Comparison of ENCODE assay signal across 8 cellular contexts in genomic region chr3:138051946-138052802, GRCh38. TPM values are rescaled to one million over a fixed set of nuclear protein-coding genes. Genes with fewer than 3 reads are reported as not detected.
DNase-seq lines count a peak whose midpoint lies in the region; ATAC-seq and TF ChIP-seq lines count a peak whose summit lies in the region.

No MANE protein-coding gene starts in this region.

- H3K36me3 ChIP-seq in H7 (replicated peaks; ENCODE audit: control insufficient read depth, insufficient read depth, low read length) = no peaks in the 10 kb centered on the region; the same call in 1 of the 2 replicates

- TF ChIP-seq CTCF in RWPE1 (conservative IDR thresholded peaks at IDR 0.05; ENCODE audit: low read depth) = peak; percentile 79

- H3K4me3 ChIP-seq in H7 (ENCODE audit: insufficient read depth, low read depth, low read length) = no peak overlapping the region

- peak; percentile 83 for ATAC-seq in GM19351 (IDR thresholded peaks at IDR 0.05; ENCODE audit: unreplicated experiment)
- ATAC-seq in HG03457 (IDR thresholded peaks at IDR 0.05; ENCODE audit: unreplicated experiment) = peak; percentile 59

- DNase-seq in ELF-1 (ENCODE audit: low read depth, low spot score) (peak; percentile 59), RWPE1 (ENCODE audit: low spot score) (peak; percentile 44), fibroblast of gingiva (ENCODE audit: low read depth) (peak; percentile 21), posterior cingulate gyrus (peak in 6 of 10 donors; percentile 22 to 75 (median 29)), H7 (no peak), NCI-H187 (lab: John Stamatoyannopoulos, UW) (no peak)

- CTCF ChIA-PET in RWPE1 (lab: Yijun Ruan, JAX) = interaction anchor here (0.5 to 1.8 kb wide), 21 partner anchors 8 to 1349 kb away, joined by 3 to 6 read pairs (median 4); no protein-coding TSS in a partner anchor

- no peaks in the 10 kb centered on the region for H3K27me3 ChIP-seq in H7 (ENCODE audit: control insufficient read depth, insufficient read depth, low read length)

- H3K27ac ChIP-seq in RWPE1 = no peak overlapping the region

- intact Hi-C loops in posterior cingulate gyrus (cut with DNase I) = loop anchor here (5.0 kb wide), 1 partner anchor 945 kb away; no protein-coding TSS in a partner anchor

- POLR2A ChIA-PET in RWPE1 (lab: Yijun Ruan, JAX; ENCODE audit: low non-redundant PET) = no interaction called here

RNA-seq across cellular contexts. Expression of gene CLDN18, which starts 42.2 kb away (rescaled TPM):
- 0.14 TPM in 1 of 2 replicates, not detected in the other for total RNA-seq in H7 (2014; rRNA removed; shearing (Covaris generic))

Comparison
In these comparisons a context has a peak if more than half of its experiments do, and no peak if none do; other contexts are left out.
1. DNase-seq: peak in ELF-1 (single experiment), RWPE1 (single experiment), fibroblast of gingiva (single experiment) and posterior cingulate gyrus (6 of 10); none in H7 (single experiment) and NCI-H187 (0 of 2).